In genomic region chr9:98281281-98281680, GRCh38 we compare ENCODE assay signal across 2 cellular contexts.
TF ChIP-seq lines count a peak whose summit lies in the region.

No MANE protein-coding gene starts in this region.

TF ChIP-seq in HEK293, 187 proteins besides CTCF, POLR2A, EP300 and RAD21:
- TF ChIP-seq KLF7 (tag by site-specific recombination; IDR thresholded peaks at IDR 0.05; ENCODE audit: borderline replicate concordance) (no peak), ZNF366 (tag by site-specific recombination; conservative IDR thresholded peaks at IDR 0.05) (peak; percentile 85), ZNF248 (tag by site-specific recombination; IDR thresholded peaks at IDR 0.05) (no peak), ZIC2 (tag by site-specific recombination; IDR thresholded peaks at IDR 0.05) (no peak)
TF ChIP-seq in HEK293: peak in this region for 1.

TF ChIP-seq in H1, 55 proteins besides CTCF, POLR2A, EP300 and RAD21:
- no peak for TF ChIP-seq RFX5 (IDR thresholded peaks at IDR 0.05; ENCODE audit: borderline replicate concordance, low read depth, low read length)
- TF ChIP-seq MAFK (IDR thresholded peaks at IDR 0.05; ENCODE audit: low read depth, low read length), result no peak
- no peak for TF ChIP-seq NANOG (IDR thresholded peaks at IDR 0.05; ENCODE audit: insufficient read depth, low read depth, low read length, poor library complexity, severe bottlenecking)
- no peak for TF ChIP-seq SAP30 (IDR thresholded peaks at IDR 0.05; ENCODE audit: insufficient read depth, insufficient replicate concordance, low read length)
- no peak for TF ChIP-seq SP4 (IDR thresholded peaks at IDR 0.05; ENCODE audit: low read length)
- TF ChIP-seq ZNF274 (IDR thresholded peaks at IDR 0.05; ENCODE audit: borderline replicate concordance, extremely low read depth, low read length), result no peak
- no peak for TF ChIP-seq CBX5 (IDR thresholded peaks at IDR 0.05; ENCODE audit: low read depth, low read length)
- no peak for TF ChIP-seq TBP (IDR thresholded peaks at IDR 0.05; ENCODE audit: low read depth, low read length)
- TF ChIP-seq E2F6 (IDR thresholded peaks at IDR 0.05), result no peak
- TF ChIP-seq ATF2 (IDR thresholded peaks at IDR 0.05; ENCODE audit: low read length), result no peak
- TF ChIP-seq BCL11A (IDR thresholded peaks at IDR 0.05; ENCODE audit: low read depth in 2 of 2, low read length in 2 of 2), result no peak
- TF ChIP-seq SP1 (IDR thresholded peaks at IDR 0.05; ENCODE audit: low read depth, low read length), result no peak
- no peak for TF ChIP-seq KDM4A (IDR thresholded peaks at IDR 0.05; ENCODE audit: low read depth, low read length, severe bottlenecking)
- TF ChIP-seq YY1 (IDR thresholded peaks at IDR 0.05; ENCODE audit: low read depth, low read length), result no peak
- TF ChIP-seq HDAC6 (IDR thresholded peaks at IDR 0.05; ENCODE audit: low read depth, low read length), result no peak
